8 cellular contexts compared by ENCODE assay signal in the genomic region with DNA sequence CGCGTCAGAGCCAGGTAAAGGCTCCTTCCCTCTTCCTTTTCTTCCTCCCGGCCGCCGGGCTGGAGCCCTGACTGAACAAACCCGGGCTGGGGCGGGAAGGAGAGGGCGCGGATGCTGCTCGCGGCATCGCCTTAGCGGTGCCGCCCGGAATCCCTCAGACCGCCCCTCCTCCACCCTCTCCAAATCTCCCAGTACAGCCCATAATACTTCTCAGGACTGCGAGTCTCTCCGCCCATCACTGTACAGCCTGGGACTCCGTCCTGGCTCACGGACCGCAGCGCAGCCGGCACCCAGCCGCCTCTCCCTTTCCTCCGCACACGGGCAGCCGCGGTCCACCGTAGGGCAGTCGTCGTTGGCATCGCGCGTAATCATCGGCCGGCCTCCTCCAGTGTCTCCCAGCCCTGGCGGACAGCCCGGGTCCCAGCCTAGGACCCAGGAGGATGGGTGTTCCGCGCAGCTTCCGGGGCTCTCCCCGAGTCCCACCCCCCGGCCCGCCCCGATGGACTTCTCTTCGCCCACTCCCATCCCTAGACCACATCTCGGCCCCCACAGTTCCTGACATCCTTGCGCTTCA. TPM values are rescaled to one million over a fixed set of nuclear protein-coding genes. Genes with fewer than 3 reads are reported as not detected.
DNase-seq lines count a peak whose midpoint lies in the region; ATAC-seq and TF ChIP-seq lines count a peak whose summit lies in the region.
"Not testable (repeated sequence)": the region's sequence is repeated elsewhere in the genome, so short reads cannot be mapped to it uniquely, and the experiment has no call there.
"Had no signal": no experiment of that assay in that cellular context is flagged by ENCODE, and none has a peak within 500 bp of the region (broad histone marks: within the 10 kb centered on the region; RNA-seq: fewer than 3 reads in every experiment).

No MANE protein-coding gene starts in this region.

- in situ Hi-C loops in IMR-90 (cut with MboI; ENCODE audit: low sequenced_read_pairs) = not testable (repeated sequence)

- not testable (repeated sequence) for H4K5ac ChIP-seq in IMR-90 (ENCODE audit: low read depth, low read length)

- H3K27me3 Mint-ChIP-seq in activated naive CD8-positive, alpha-beta T cell treated with anti-CD3 and anti-CD28 coated beads, Interleukin-2, amount 50 U/mL, for 24 hours = not testable (repeated sequence)

- not testable (repeated sequence) for H3K9me1 ChIP-seq in IMR-90 (ENCODE audit: insufficient read depth, low read length)

- H3K9me3 Mint-ChIP-seq in activated naive CD8-positive, alpha-beta T cell treated with anti-CD3 and anti-CD28 coated beads, Interleukin-2, amount 50 U/mL, for 24 hours = not testable (repeated sequence)

- H3K79me1 ChIP-seq in IMR-90 (ENCODE audit: low read depth in 1 of 2, low read length in 2 of 2) = not testable (repeated sequence)

- H2BK5ac ChIP-seq in IMR-90 (ENCODE audit: low read depth, low read length, poor library complexity, severe bottlenecking) = not testable (repeated sequence)

- not testable (repeated sequence) for H2AK5ac ChIP-seq in IMR-90 (ENCODE audit: low read depth, low read length)

- peak; percentile 7 for ATAC-seq in GM18867 (IDR thresholded peaks at IDR 0.05; ENCODE audit: unreplicated experiment)
- peak; percentile 6 for ATAC-seq in GM21367 (IDR thresholded peaks at IDR 0.05; ENCODE audit: unreplicated experiment)
- ATAC-seq in HG02623 (IDR thresholded peaks at IDR 0.05; ENCODE audit: unreplicated experiment) = peak; percentile 1
- ATAC-seq in HG03097 (IDR thresholded peaks at IDR 0.05; ENCODE audit: low FRiP score, unreplicated experiment) = peak; percentile 14
- peak; percentile 46 for ATAC-seq in IMR-90 (ENCODE audit: low read depth)
- peak; percentile 26 for ATAC-seq in activated naive CD8-positive, alpha-beta T cell treated with anti-CD3 and anti-CD28 coated beads, Interleukin-2, amount 50 U/mL, for 24 hours
- peak; percentile 24 to 39 (median 31) for ATAC-seq in right lobe of liver

- H3K27ac ChIP-seq in IMR-90 (ENCODE audit: insufficient read depth, low read length); right lobe of liver: not testable (repeated sequence)

- H3K9me3 ChIP-seq in IMR-90 (ENCODE audit: control insufficient read depth, insufficient read depth, low read length); right lobe of liver: not testable (repeated sequence)

- TF ChIP-seq POLR2A in IMR-90 (IDR thresholded peaks at IDR 0.05; ENCODE audit: low read depth, low read length); right lobe of liver (IDR thresholded peaks at IDR 0.05): not testable (repeated sequence)

- H3K4ac ChIP-seq in IMR-90 (ENCODE audit: low read depth, low read length) = not testable (repeated sequence)

- not testable (repeated sequence) for H4K91ac ChIP-seq in IMR-90 (ENCODE audit: insufficient read depth, low read depth, low read length)

- not testable (repeated sequence) for H4K8ac ChIP-seq in IMR-90 (ENCODE audit: low read depth in 2 of 2, low read length in 2 of 2)

- not testable (repeated sequence) for H3K9ac ChIP-seq in IMR-90 (ENCODE audit: low read depth, low read length)

- H2BK120ac ChIP-seq in IMR-90 (ENCODE audit: low read depth, low read length) = not testable (repeated sequence)

- H3K14ac ChIP-seq in IMR-90 (replicated peaks; ENCODE audit: low read depth, low read length) = not testable (repeated sequence)

- CTCF ChIA-PET in IMR-90 (lab: Yijun Ruan, JAX) = not testable (repeated sequence)

- not testable (repeated sequence) for H2BK15ac ChIP-seq in IMR-90 (ENCODE audit: low read depth, low read length)

- H3K56ac ChIP-seq in IMR-90 (ENCODE audit: extremely low read depth, insufficient read depth, low read length) = not testable (repeated sequence)

- not testable (repeated sequence) for H3K27me3 ChIP-seq in IMR-90 (ENCODE audit: control insufficient read depth, insufficient read depth, low read length); right lobe of liver

- H3K4me1 Mint-ChIP-seq in activated naive CD8-positive, alpha-beta T cell treated with anti-CD3 and anti-CD28 coated beads, Interleukin-2, amount 50 U/mL, for 24 hours = not testable (repeated sequence)

- not testable (repeated sequence) for BruUV-seq in IMR-90 (replicated peaks; lab: Mats Ljungman, UMichigan)

- not testable (repeated sequence) for H3K4me3 ChIP-seq in IMR-90 (ENCODE audit: insufficient read depth, low read depth, low read length); right lobe of liver

- intact Hi-C loops in IMR-90 (cut with micrococcal nuclease); right lobe of liver (cut with DNase I): not testable (repeated sequence)

- H3K27ac Mint-ChIP-seq in activated naive CD8-positive, alpha-beta T cell treated with anti-CD3 and anti-CD28 coated beads, Interleukin-2, amount 50 U/mL, for 24 hours = not testable (repeated sequence)

- H3K36me3 Mint-ChIP-seq in activated naive CD8-positive, alpha-beta T cell treated with anti-CD3 and anti-CD28 coated beads, Interleukin-2, amount 50 U/mL, for 24 hours (ENCODE audit: low read depth) = not testable (repeated sequence)

- TF ChIP-seq CTCF in IMR-90 (conservative IDR thresholded peaks at IDR 0.05; ENCODE audit: low read depth, low read length); right lobe of liver (IDR thresholded peaks at IDR 0.05): not testable (repeated sequence)

- not testable (repeated sequence) for H3K4me2 ChIP-seq in IMR-90 (ENCODE audit: low read depth, low read length)

- DNase-seq in IMR-90; activated naive CD8-positive, alpha-beta T cell treated with anti-CD3 and anti-CD28 coated beads, Interleukin-2, amount 50 U/mL, for 24 hours; right lobe of liver: not testable (repeated sequence)

- not testable (repeated sequence) for H2AK9ac ChIP-seq in IMR-90 (replicated peaks; ENCODE audit: low read depth, low read length, poor library complexity)

- WGBS in IMR-90 (ENCODE audit: extremely low coverage in 2 of 2, insufficient read length in 1 of 2), 2 experiments = no CpG with 5 or more reads among the region's 48 CpGs
- WGBS in right lobe of liver (ENCODE audit: insufficient coverage, low coverage, low lambda C conversion rate, missing lambda C conversion rate) = no CpG with 5 or more reads among the region's 48 CpGs

- H3K36me3 ChIP-seq in IMR-90 (ENCODE audit: control insufficient read depth, insufficient read depth, low read length); right lobe of liver: not testable (repeated sequence)

- POLR2A ChIA-PET in IMR-90 (lab: Charles Lee; ENCODE audit: unreplicated experiment) = not testable (repeated sequence)

- not testable (repeated sequence) for H3K4me3 Mint-ChIP-seq in activated naive CD8-positive, alpha-beta T cell treated with anti-CD3 and anti-CD28 coated beads, Interleukin-2, amount 50 U/mL, for 24 hours

- not testable (repeated sequence) for H3K23ac ChIP-seq in IMR-90 (ENCODE audit: low read depth, low read length)

- not testable (repeated sequence) for H3K4me1 ChIP-seq in IMR-90 (ENCODE audit: control insufficient read depth, insufficient read depth, low read length); right lobe of liver

- dilution Hi-C loops in IMR-90 (cut with HindIII; ENCODE audit: low sequenced_read_pairs, unreplicated experiment) = not testable (repeated sequence)

- TF ChIP-seq RAD21 in IMR-90 (IDR thresholded peaks at IDR 0.05; ENCODE audit: low read length) = not testable (repeated sequence)

- H3K18ac ChIP-seq in IMR-90 (ENCODE audit: low read depth, low read length) = not testable (repeated sequence)

- not testable (repeated sequence) for H2AFZ ChIP-seq in IMR-90 (replicated peaks; ENCODE audit: low read length, poor library complexity)

- not testable (repeated sequence) for H4K20me1 ChIP-seq in IMR-90 (ENCODE audit: insufficient read depth, low read length)

- not testable (repeated sequence) for H2BK20ac ChIP-seq in IMR-90 (ENCODE audit: low read depth, low read length)

RNA-seq across cellular contexts. Expression of a gene that starts 1.1 kb away (rescaled TPM):
- total RNA-seq in IMR-90 (2012; rRNA removed) (0.72 and 0.83 TPM in 2 replicates), right lobe of liver (under 1 TPM in 2 of 6 experiments, not detected in 4; 0.17 to 0.20 TPM)
- polyA plus RNA-seq in IMR-90 (2012; rRNA removed) = 1.4 and 1.8 TPM in 2 replicates
- 0.15 and 0.79 TPM in 2 replicates for polyA plus RNA-seq in IMR-90 (2012; cell fraction: cytosol; rRNA removed)
- 0.16 and 1.0 TPM in 2 replicates for polyA plus RNA-seq in IMR-90 (2012; cell fraction: nucleus; rRNA removed; ENCODE audit: low replicate concordance)
- total RNA-seq: HT-29 had no signal
